In the genomic region with DNA sequence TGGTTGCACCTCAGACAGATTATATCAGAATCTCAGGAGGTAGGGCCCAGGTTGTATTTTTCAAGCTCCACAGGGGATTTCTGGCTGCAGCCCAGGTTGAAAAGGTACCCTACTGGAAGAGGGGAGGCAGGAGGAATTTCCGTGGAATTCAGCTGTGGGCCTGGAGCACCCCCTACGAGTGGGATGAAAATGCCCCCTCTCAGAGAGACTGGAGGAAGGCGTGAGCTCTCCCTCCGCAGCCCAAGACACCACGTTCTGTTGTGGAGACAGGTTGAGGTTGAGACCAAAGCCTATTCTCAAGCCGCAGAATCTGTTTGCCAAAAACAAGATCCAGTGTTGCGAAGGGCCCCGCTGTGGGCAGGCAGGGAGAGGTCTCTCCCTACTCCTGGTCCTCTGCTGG, we compare ENCODE assay signal across 16 cellular contexts.
DNase-seq lines count a peak whose midpoint lies in the region; ATAC-seq and TF ChIP-seq lines count a peak whose summit lies in the region.
"Had no signal": no experiment of that assay in that cellular context is flagged by ENCODE, and none has a peak within 500 bp of the region (broad histone marks: within the 10 kb centered on the region; RNA-seq: fewer than 3 reads in every experiment).

No MANE protein-coding gene starts in this region.

- H3K9me3 ChIP-seq in HUES48 (ENCODE audit: control insufficient read depth, insufficient read depth, low read length), result no peaks in the 10 kb centered on the region
- H3K9me3 ChIP-seq: BE2C had no signal

- H3K27me3 ChIP-seq in HUES48 (ENCODE audit: control insufficient read depth, insufficient read depth, low read length), result no peaks in the 10 kb centered on the region
- H3K27me3 ChIP-seq: BE2C had no signal

- peak overlapping the region; percentile 1 for H3K27ac ChIP-seq in HUES48 (ENCODE audit: low read depth, low read length)

- no peaks in the 10 kb centered on the region for H3K36me3 ChIP-seq in HUES48 (ENCODE audit: control insufficient read depth, insufficient read depth, low read length)

- ATAC-seq in activated naive CD4-positive, alpha-beta T cell treated with anti-CD3 and anti-CD28 coated beads, Interleukin-2, amount 50 U/mL, for 72 hours, result no peak
- ATAC-seq in stimulated activated effector memory CD8-positive, alpha-beta T cell treated with anti-CD3 and anti-CD28 coated beads, Interleukin-12 subunit alpha, Interleukin-12 subunit beta, amount 100 ng/mL, for 72 hours, result no peak
- no peak for ATAC-seq in GM19023 (IDR thresholded peaks at IDR 0.05; ENCODE audit: unreplicated experiment)
- ATAC-seq in HG02870 (IDR thresholded peaks at IDR 0.05; ENCODE audit: unreplicated experiment), result no peak
- ATAC-seq: CD8-positive, alpha-beta T cell; HepG2 had no signal

- CTCF ChIA-PET in activated CD4-positive, alpha-beta T cell treated with anti-CD3 and anti-CD28 coated beads, Interleukin-2, amount 10 ng/mL, durations not matched to agents 7 days and 5 days (lab: Charles Lee), result interaction anchor here (1.0 to 1.5 kb wide), 2 partner anchors 11 to 24 kb away, joined by 3 to 4 read pairs; no protein-coding TSS in a partner anchor

- H3K27me3 Mint-ChIP-seq in glutamatergic neuron (ENCODE audit: unreplicated experiment), result peaks cover 12% of the 10 kb centered on the region
- no peaks in the 10 kb centered on the region for H3K27me3 Mint-ChIP-seq in activated CD4-positive, alpha-beta T cell treated with anti-CD3 and anti-CD28 coated beads, Interleukin-2, amount 10 ng/mL, durations not matched to agents 7 days and 5 days

- no peak overlapping the region for H3K4me3 ChIP-seq in HUES48 (ENCODE audit: low read depth, low read length)

- H3K4me1 ChIP-seq in HUES48 (ENCODE audit: control insufficient read depth, insufficient read depth, low read length), result no peaks in the 10 kb centered on the region

- peak overlapping the region; percentile 20 to 60 for H3K27ac Mint-ChIP-seq in activated naive CD4-positive, alpha-beta T cell treated with anti-CD3 and anti-CD28 coated beads, Interleukin-2, amount 50 U/mL, for 72 hours
- H3K27ac Mint-ChIP-seq in glutamatergic neuron (ENCODE audit: unreplicated experiment), result peak overlapping the region; percentile 59
- H3K27ac Mint-ChIP-seq in stimulated activated effector memory CD8-positive, alpha-beta T cell treated with anti-CD3 and anti-CD28 coated beads, Interleukin-12 subunit alpha, Interleukin-12 subunit beta, amount 100 ng/mL, for 72 hours, result peak overlapping the region; percentile 74
- no peak overlapping the region for H3K27ac Mint-ChIP-seq in activated CD4-positive, alpha-beta T cell treated with anti-CD3 and anti-CD28 coated beads, Interleukin-2, amount 10 ng/mL, durations not matched to agents 7 days and 5 days

- no peak overlapping the region for H3K4me3 Mint-ChIP-seq in glutamatergic neuron (ENCODE audit: unreplicated experiment)
- H3K4me3 Mint-ChIP-seq in stimulated activated effector memory CD8-positive, alpha-beta T cell treated with anti-CD3 and anti-CD28 coated beads, Interleukin-12 subunit alpha, Interleukin-12 subunit beta, amount 100 ng/mL, for 72 hours, result no peak overlapping the region
- no peak overlapping the region for H3K4me3 Mint-ChIP-seq in activated CD4-positive, alpha-beta T cell treated with anti-CD3 and anti-CD28 coated beads, Interleukin-2, amount 10 ng/mL, durations not matched to agents 7 days and 5 days
- H3K4me3 Mint-ChIP-seq: CD14-positive monocyte; CD8-positive, alpha-beta T cell had no signal

- POLR2A ChIA-PET in activated CD4-positive, alpha-beta T cell treated with anti-CD3 and anti-CD28 coated beads, Interleukin-2, amount 10 ng/mL, durations not matched to agents 7 days and 5 days (lab: Charles Lee), result no interaction called here

- H3K9ac ChIP-seq in HUES48 (ENCODE audit: low read depth, low read length), result no peak overlapping the region

- H3K36me3 Mint-ChIP-seq in activated naive CD4-positive, alpha-beta T cell treated with anti-CD3 and anti-CD28 coated beads, Interleukin-2, amount 50 U/mL, for 72 hours, result peaks cover 0 to 4% of the 10 kb centered on the region in 2 donors
- no peaks in the 10 kb centered on the region for H3K36me3 Mint-ChIP-seq in glutamatergic neuron (ENCODE audit: unreplicated experiment)
- no peaks in the 10 kb centered on the region for H3K36me3 Mint-ChIP-seq in stimulated activated effector memory CD8-positive, alpha-beta T cell treated with anti-CD3 and anti-CD28 coated beads, Interleukin-12 subunit alpha, Interleukin-12 subunit beta, amount 100 ng/mL, for 72 hours
- peaks cover 2% of the 10 kb centered on the region for H3K36me3 Mint-ChIP-seq in activated CD4-positive, alpha-beta T cell treated with anti-CD3 and anti-CD28 coated beads, Interleukin-2, amount 10 ng/mL, durations not matched to agents 7 days and 5 days (ENCODE audit: low read depth)

- no peak for TF ChIP-seq CTCF in glutamatergic neuron (IDR thresholded peaks at IDR 0.05; ENCODE audit: partially characterized antibody, unreplicated experiment)

- no peaks in the 10 kb centered on the region for H3K9me3 Mint-ChIP-seq in activated naive CD4-positive, alpha-beta T cell treated with anti-CD3 and anti-CD28 coated beads, Interleukin-2, amount 50 U/mL, for 72 hours
- peaks cover 6% of the 10 kb centered on the region for H3K9me3 Mint-ChIP-seq in glutamatergic neuron (ENCODE audit: unreplicated experiment)
- H3K9me3 Mint-ChIP-seq in stimulated activated effector memory CD8-positive, alpha-beta T cell treated with anti-CD3 and anti-CD28 coated beads, Interleukin-12 subunit alpha, Interleukin-12 subunit beta, amount 100 ng/mL, for 72 hours, result no peaks in the 10 kb centered on the region
- H3K9me3 Mint-ChIP-seq in activated CD4-positive, alpha-beta T cell treated with anti-CD3 and anti-CD28 coated beads, Interleukin-2, amount 10 ng/mL, durations not matched to agents 7 days and 5 days, result no peaks in the 10 kb centered on the region
- H3K9me3 Mint-ChIP-seq: CD14-positive monocyte; CD8-positive, alpha-beta T cell had no signal

- no peak for DNase-seq in activated naive CD4-positive, alpha-beta T cell treated with anti-CD3 and anti-CD28 coated beads, Interleukin-2, amount 50 U/mL, for 72 hours (ENCODE audit: low spot score in 2 of 2)
- DNase-seq in activated naive CD4-positive, alpha-beta T cell (lab: John Stamatoyannopoulos, UW), result no peak
- no peak for DNase-seq in glutamatergic neuron
- DNase-seq in stimulated activated effector memory CD8-positive, alpha-beta T cell treated with anti-CD3 and anti-CD28 coated beads, Interleukin-12 subunit alpha, Interleukin-12 subunit beta, amount 100 ng/mL, for 72 hours (ENCODE audit: low spot score in 2 of 2), result no peak
- DNase-seq in activated CD4-positive, alpha-beta T cell treated with anti-CD3 and anti-CD28 coated beads, Interleukin-2, amount 10 ng/mL, durations not matched to agents 7 days and 5 days, result no peak
- DNase-seq: BE2C; CD8-positive, alpha-beta T cell; COR-L47; DMS153; DMS79 treated with DMSO at 0.1 percent for 48 hours; GDM1 had no signal

- peaks cover 37% of the 10 kb centered on the region for H3K4me1 Mint-ChIP-seq in glutamatergic neuron (ENCODE audit: low read depth, unreplicated experiment)
- H3K4me1 Mint-ChIP-seq in stimulated activated effector memory CD8-positive, alpha-beta T cell treated with anti-CD3 and anti-CD28 coated beads, Interleukin-12 subunit alpha, Interleukin-12 subunit beta, amount 100 ng/mL, for 72 hours, result peaks cover 24% of the 10 kb centered on the region
- peaks cover 7% of the 10 kb centered on the region for H3K4me1 Mint-ChIP-seq in activated CD4-positive, alpha-beta T cell treated with anti-CD3 and anti-CD28 coated beads, Interleukin-2, amount 10 ng/mL, durations not matched to agents 7 days and 5 days
- H3K4me1 Mint-ChIP-seq: CD14-positive monocyte had no signal
